Comparison of ENCODE assay signal across 13 cellular contexts in the genomic region with DNA sequence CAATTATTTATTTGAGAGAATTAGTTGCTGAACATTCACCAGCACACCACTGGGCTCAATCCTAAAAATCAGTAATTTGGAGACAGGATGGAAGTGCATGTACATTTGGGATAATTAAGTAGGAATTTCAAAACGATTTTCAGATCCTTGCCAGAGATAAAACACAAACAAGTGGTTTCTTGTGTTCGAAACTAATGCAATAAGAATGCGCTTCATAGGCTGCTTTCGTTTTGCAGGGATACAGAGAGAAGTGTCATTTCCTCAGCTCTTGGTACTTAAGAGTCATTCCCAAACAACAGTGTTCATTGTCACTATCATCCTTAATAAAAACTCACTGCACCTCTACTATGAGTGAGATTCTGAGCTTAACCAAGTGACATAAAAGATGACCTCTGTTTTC. TPM values are rescaled to one million over a fixed set of nuclear protein-coding genes. Genes with fewer than 3 reads are reported as not detected.
DNase-seq lines count a peak whose midpoint lies in the region; TF ChIP-seq lines count a peak whose summit lies in the region.
"Had no signal": no experiment of that assay in that cellular context is flagged by ENCODE, and none has a peak within 500 bp of the region (broad histone marks: within the 10 kb centered on the region; RNA-seq: fewer than 3 reads in every experiment).

No MANE protein-coding gene starts in this region.

- H3K36me3 ChIP-seq in BE2C, result no peaks in the 10 kb centered on the region
- H3K36me3 ChIP-seq: Peyer's patch, uterus had no signal

- peak overlapping the region; percentile 6 for H3K4me3 ChIP-seq in choroid plexus epithelial cell (ENCODE audit: low read depth, low read length)
- H3K4me3 ChIP-seq in BE2C (ENCODE audit: low read depth, low read length), result no peak overlapping the region
- H3K4me3 ChIP-seq: Peyer's patch, uterus had no signal

- TF ChIP-seq CTCF in choroid plexus epithelial cell (conservative IDR thresholded peaks at IDR 0.05; ENCODE audit: low read depth, low read length), result no peak
- no peak for TF ChIP-seq CTCF in BE2C (IDR thresholded peaks at IDR 0.05; ENCODE audit: low read depth, low read length)
- no peak for TF ChIP-seq CTCF in GM10248 (IDR thresholded peaks at IDR 0.05; ENCODE audit: control extremely low read depth, extremely low read depth, low read depth, missing control alignments)

- no peaks in the 10 kb centered on the region for H3K9me3 ChIP-seq in BE2C
- H3K9me3 ChIP-seq: Peyer's patch, uterus had no signal

- peak; percentile 75 for DNase-seq in AG20443 (ENCODE audit: low spot score)
- peak; percentile 60 for DNase-seq in NCI-H226
- peak; percentile 83 for DNase-seq in choroid plexus epithelial cell (ENCODE audit: low read depth)
- peak; percentile 39 for DNase-seq in myocyte (ENCODE audit: low read depth)
- no peak for DNase-seq in NCI-H2081 (lab: John Stamatoyannopoulos, UW)
- DNase-seq in BE2C, result no peak
- DNase-seq in posterior cingulate gyrus, result no peak
- DNase-seq in GM10248 (ENCODE audit: extremely low spot score), result no peak
- DNase-seq: activated CD4-positive, CD25-positive, alpha-beta regulatory T cell; NCI-H2171; nucleus accumbens; Peyer's patch; uterus had no signal

- no peaks in the 10 kb centered on the region for H3K4me1 ChIP-seq in BE2C
- H3K4me1 ChIP-seq: Peyer's patch, uterus had no signal

- intact Hi-C loops in posterior cingulate gyrus (cut with DNase I), result no loop called here

- CTCF ChIA-PET in GM10248 (lab: Yijun Ruan, JAX), result interaction anchor here (0.9 to 1.4 kb wide), 3 partner anchors 13 to 15 kb away, joined by 3 to 4 read pairs (median 4); no protein-coding TSS in a partner anchor

- H3K27me3 ChIP-seq in BE2C, result no peaks in the 10 kb centered on the region
- H3K27me3 ChIP-seq: Peyer's patch, uterus had no signal

- POLR2A ChIA-PET in GM10248 (lab: Yijun Ruan, JAX), result no interaction called here

RNA-seq across cellular contexts. Expression of a gene that starts 20.6 kb away (rescaled TPM):
- total RNA-seq in myocyte, result 24.9 and 56.7 TPM in 2 replicates
- 9.7 TPM for polyA plus RNA-seq in myocyte (2012)
- polyA plus RNA-seq in BE2C (2012; ENCODE audit: insufficient read depth, insufficient read length, low read depth), result 11.6 TPM

Comparison
In these comparisons a context has a peak if more than half of its experiments do, and no peak if none do; other contexts are left out.
1. DNase-seq: peak in AG20443 (single experiment), NCI-H226 (single experiment), choroid plexus epithelial cell (single experiment) and myocyte (single experiment); none in NCI-H2081 (0 of 2), BE2C (single experiment), posterior cingulate gyrus (0 of 10) and GM10248 (single experiment).